1 cellular context compared by ENCODE assay signal in the genomic region with DNA sequence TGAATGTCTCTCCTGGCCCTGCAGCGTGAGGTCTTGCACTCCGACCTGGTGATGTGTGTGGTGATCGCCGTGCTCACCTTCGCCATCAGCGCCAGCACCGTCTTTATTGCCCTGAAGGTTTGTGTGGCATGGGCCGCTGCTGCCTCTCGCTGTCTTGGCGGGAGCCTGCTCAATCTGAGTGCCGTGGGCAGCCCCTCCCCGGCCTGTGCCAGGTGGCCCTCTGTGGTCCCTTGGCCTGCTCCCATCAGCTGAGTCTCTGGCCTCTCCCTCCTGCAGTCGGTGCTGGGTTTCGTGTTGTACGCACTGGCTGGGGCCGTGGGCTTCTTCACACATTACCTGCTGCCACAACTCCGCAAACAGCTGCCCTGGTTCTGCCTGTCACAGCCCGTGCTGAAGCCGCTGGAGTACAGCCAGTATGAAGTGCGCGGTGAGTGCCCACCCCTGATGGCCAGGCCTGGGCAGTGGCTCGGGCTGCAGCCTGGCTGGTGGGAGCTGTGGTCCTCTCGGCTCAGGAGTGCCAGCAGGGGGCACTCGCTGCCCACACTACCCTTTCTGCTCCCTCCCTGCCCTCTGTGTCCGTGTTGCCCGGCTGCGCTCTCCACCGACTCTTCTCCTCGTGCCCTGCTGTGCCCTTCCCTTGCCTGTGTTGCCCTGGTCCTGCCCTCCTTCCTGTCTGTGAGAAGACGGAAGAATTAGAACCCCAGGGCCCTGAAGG.
A peak's percentile ranks its signal among the peaks of the same experiment; 100 is the strongest.
TF ChIP-seq lines count a peak whose summit lies in the region.

No MANE protein-coding gene starts in this region.

TF ChIP-seq in HEK293, 187 proteins besides CTCF, POLR2A, EP300 and RAD21:
- TF ChIP-seq ZNF654 (tag by site-specific recombination; IDR thresholded peaks at IDR 0.05; ENCODE audit: low read depth), result peak; percentile 30; the same call in 1 of the 2 replicates
- peak; percentile 64; the same call in 1 of the 2 replicates for TF ChIP-seq ZBTB17 (tag by site-specific recombination; IDR thresholded peaks at IDR 0.05)
- TF ChIP-seq, protein P1, sequence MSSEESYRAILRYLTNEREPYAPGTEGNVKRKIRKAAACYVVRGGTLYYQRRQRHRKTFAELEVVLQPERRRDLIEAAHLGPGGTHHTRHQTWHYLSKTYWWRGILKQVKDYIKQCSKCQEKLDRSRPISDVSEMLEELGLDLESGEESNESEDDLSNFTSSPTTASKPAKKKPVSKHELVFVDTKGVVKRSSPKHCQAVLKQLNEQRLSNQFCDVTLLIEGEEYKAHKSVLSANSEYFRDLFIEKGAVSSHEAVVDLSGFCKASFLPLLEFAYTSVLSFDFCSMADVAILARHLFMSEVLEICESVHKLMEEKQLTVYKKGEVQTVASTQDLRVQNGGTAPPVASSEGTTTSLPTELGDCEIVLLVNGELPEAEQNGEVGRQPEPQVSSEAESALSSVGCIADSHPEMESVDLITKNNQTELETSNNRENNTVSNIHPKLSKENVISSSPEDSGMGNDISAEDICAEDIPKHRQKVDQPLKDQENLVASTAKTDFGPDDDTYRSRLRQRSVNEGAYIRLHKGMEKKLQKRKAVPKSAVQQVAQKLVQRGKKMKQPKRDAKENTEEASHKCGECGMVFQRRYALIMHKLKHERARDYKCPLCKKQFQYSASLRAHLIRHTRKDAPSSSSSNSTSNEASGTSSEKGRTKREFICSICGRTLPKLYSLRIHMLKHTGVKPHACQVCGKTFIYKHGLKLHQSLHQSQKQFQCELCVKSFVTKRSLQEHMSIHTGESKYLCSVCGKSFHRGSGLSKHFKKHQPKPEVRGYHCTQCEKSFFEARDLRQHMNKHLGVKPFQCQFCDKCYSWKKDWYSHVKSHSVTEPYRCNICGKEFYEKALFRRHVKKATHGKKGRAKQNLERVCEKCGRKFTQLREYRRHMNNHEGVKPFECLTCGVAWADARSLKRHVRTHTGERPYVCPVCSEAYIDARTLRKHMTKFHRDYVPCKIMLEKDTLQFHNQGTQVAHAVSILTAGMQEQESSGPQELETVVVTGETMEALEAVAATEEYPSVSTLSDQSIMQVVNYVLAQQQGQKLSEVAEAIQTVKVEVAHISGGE (tag by site-specific recombination; conservative IDR thresholded peaks at IDR 0.05; ENCODE audit: low read depth), result no peak
